Comparison of ENCODE assay signal across 12 cellular contexts in the genomic region with DNA sequence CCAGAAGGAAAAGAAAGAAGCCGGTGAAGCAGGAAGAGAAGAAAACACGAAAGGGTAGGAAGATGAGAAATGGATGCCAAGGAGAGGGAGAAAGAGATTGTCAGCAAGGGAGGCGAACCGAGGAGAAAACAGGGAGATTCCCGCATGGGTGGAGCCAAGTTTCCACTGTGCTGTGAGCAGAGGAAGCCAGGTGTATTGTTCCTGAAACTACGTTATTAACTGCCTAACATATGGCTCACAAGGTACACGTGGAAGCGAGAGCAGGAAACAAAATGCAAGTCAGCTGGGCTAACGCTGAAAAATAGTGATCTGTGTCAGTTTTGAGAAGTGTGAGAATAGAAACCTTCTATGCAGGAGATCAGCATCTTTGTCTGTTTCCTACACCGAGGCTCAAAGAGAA. TPM values are rescaled to one million over a fixed set of nuclear protein-coding genes. Genes with fewer than 3 reads are reported as not detected.
DNase-seq lines count a peak whose midpoint lies in the region; ATAC-seq, FAIRE-seq and TF ChIP-seq lines count a peak whose summit lies in the region.
"Had no signal": no experiment of that assay in that cellular context is flagged by ENCODE, and none has a peak within 500 bp of the region (broad histone marks: within the 10 kb centered on the region; RNA-seq: fewer than 3 reads in every experiment).

No MANE protein-coding gene starts in this region.

- CTCF ChIA-PET in AG04450 (lab: Charles Lee): no interaction called here

- no peak for DNase-seq in AG04450 (ENCODE audit: low read depth, low spot score)
- peak; percentile 61 for DNase-seq in bronchial epithelial cell (ENCODE audit: low read depth)
- DNase-seq in mucosa of gallbladder (ENCODE audit: low spot score): no peak
- DNase-seq in stimulated activated CD4-positive, alpha-beta T cell treated with anti-CD3 and anti-CD28 coated beads, Interleukin-4, amount 100 ng/mL, for 24 hours: no peak
- DNase-seq in midbrain (lab: John Stamatoyannopoulos, UW): no peak
- DNase-seq: activated CD8-positive, alpha-beta T cell treated with anti-CD3 and anti-CD28 coated beads, Interleukin-2, amount 10 ng/mL, durations not matched to agents 7 days and 5 days; NCI-H1694 treated with DMSO at 0.1 percent for 48 hours; stimulated activated naive CD8-positive, alpha-beta T cell treated with anti-CD3 and anti-CD28 coated beads, Interleukin-15, Interleukin-2, amounts not matched to agents 100 U/mL and 50 U/mL, for 24 hours had no signal

- H3K4me3 ChIP-seq in AG04450 (ENCODE audit: low read depth, low read length) (no peak overlapping the region), bronchial epithelial cell (ENCODE audit: low read depth, low read length) (no peak overlapping the region)
- H3K4me3 ChIP-seq: skin epidermis had no signal

- H3K27me3 ChIP-seq in AG04450 (ENCODE audit: control insufficient read depth, insufficient read depth, low read length) (no peaks in the 10 kb centered on the region), bronchial epithelial cell (ENCODE audit: control insufficient read depth, insufficient read depth, low read length) (no peaks in the 10 kb centered on the region)

- peak; percentile 80 for ATAC-seq in GM19043 (IDR thresholded peaks at IDR 0.05; ENCODE audit: low read depth, unreplicated experiment)
- ATAC-seq in HG03025 (IDR thresholded peaks at IDR 0.05; ENCODE audit: low FRiP score, unreplicated experiment): peak; percentile 89
- no peak for ATAC-seq in activated CD4-positive, CD25-positive, alpha-beta regulatory T cell treated with anti-CD3 and anti-CD28 coated beads, Interleukin-2, amount 50 U/mL, for 24 hours
- ATAC-seq: activated CD8-positive, alpha-beta T cell treated with anti-CD3 and anti-CD28 coated beads, Interleukin-2, amount 10 ng/mL, durations not matched to agents 7 days and 5 days; stimulated activated naive CD8-positive, alpha-beta T cell treated with anti-CD3 and anti-CD28 coated beads, Interleukin-15, Interleukin-2, amounts not matched to agents 100 U/mL and 50 U/mL, for 24 hours had no signal

- no peaks in the 10 kb centered on the region for H3K9me3 ChIP-seq in AG04450 (ENCODE audit: control insufficient read depth, insufficient read depth, low read length)

- no peak for TF ChIP-seq CTCF in AG04450 (IDR thresholded peaks at IDR 0.05; ENCODE audit: low read depth, low read length)
- TF ChIP-seq CTCF in bronchial epithelial cell (IDR thresholded peaks at IDR 0.05; ENCODE audit: insufficient read depth, low read length, severe bottlenecking): no peak

- peak overlapping the region; percentile 11 for H3K27ac ChIP-seq in AG04450 (ENCODE audit: low read depth, low read length)
- H3K27ac ChIP-seq: skin epidermis had no signal

- H3K36me3 ChIP-seq in bronchial epithelial cell (ENCODE audit: control insufficient read depth, insufficient read depth, low read length): peaks cover 3% of the 10 kb centered on the region

- POLR2A ChIA-PET in AG04450 (lab: Yijun Ruan, JAX): interaction anchor here (1.0 kb wide), 1 partner anchor 55 kb away, joined by 3 read pairs; no protein-coding TSS in a partner anchor

- FAIRE-seq in bronchial epithelial cell (lab: Jason Lieb, UNC): no peak

RNA-seq across cellular contexts. Expression of a gene that starts 20.4 kb away (rescaled TPM):
- 61.4 and 74.6 TPM in 2 replicates for polyA plus RNA-seq in AG04450 (2011; rRNA removed)
- 130 and 163 TPM in 2 replicates for polyA minus RNA-seq in AG04450 (2011; rRNA and poly(A)+ RNA removed)
- 5.8 and 8.4 TPM in 2 replicates for total RNA-seq in bronchial epithelial cell
- 49.0 TPM for total RNA-seq in mucosa of gallbladder

RNA-seq across cellular contexts. Expression of a gene that starts 30.8 kb away (rescaled TPM):
- 51.3 and 53.2 TPM in 2 replicates for polyA plus RNA-seq in AG04450 (2011; rRNA removed)
- polyA minus RNA-seq in AG04450 (2011; rRNA and poly(A)+ RNA removed): 27.7 and 28.2 TPM in 2 replicates
- total RNA-seq in bronchial epithelial cell: 0.26 and 0.38 TPM in 2 replicates
- 40.9 TPM for total RNA-seq in mucosa of gallbladder

Comparison
In these comparisons a context has a peak if more than half of its experiments do, and no peak if none do; other contexts are left out.
1. ATAC-seq: peak in GM19043 (single experiment) and HG03025 (single experiment); none in activated CD4-positive, CD25-positive, alpha-beta regulatory T cell treated with anti-CD3 and anti-CD28 coated beads, Interleukin-2, amount 50 U/mL, for 24 hours (0 of 2).
2. RNA of a gene that starts 30.8 kb away (total RNA-seq): 40.9 TPM in mucosa of gallbladder (single experiment); 0.26 to 0.38 TPM in bronchial epithelial cell; every median in the first group is over 10 times any median in the second.